ENCODE assay signal across 19 cellular contexts in genomic region chr3:173659972-173660371, GRCh38.
DNase-seq lines count a peak whose midpoint lies in the region; ATAC-seq and TF ChIP-seq lines count a peak whose summit lies in the region.
"Had no signal": no experiment of that assay in that cellular context is flagged by ENCODE, and none has a peak within 500 bp of the region (broad histone marks: within the 10 kb centered on the region; RNA-seq: fewer than 3 reads in every experiment).

No MANE protein-coding gene starts in this region.

- no peak overlapping the region for H2BK5ac ChIP-seq in mesendoderm (ENCODE audit: low read length)

- WGBS in right cardiac atrium: 67% methylated on average over 2 of the region's 2 CpGs
- WGBS in mesendoderm (ENCODE audit: extremely low coverage, insufficient coverage, low lambda C conversion rate): no CpG with 5 or more reads among the region's 2 CpGs

- H3K27me3 ChIP-seq in right cardiac atrium (ENCODE audit: control insufficient read depth, insufficient read depth) (no peaks in the 10 kb centered on the region), mesendoderm (ENCODE audit: insufficient read depth, low read length, poor library complexity) (no peaks in the 10 kb centered on the region)
- H3K27me3 ChIP-seq: BE2C had no signal

- intact Hi-C loops in Right ventricle myocardium inferior (cut with DNase I) (loop anchor here (5.0 kb wide), 1 partner anchor 43 kb away; no protein-coding TSS in a partner anchor), right cardiac atrium (cut with DNase I) (no loop called here)

- H3K4me1 ChIP-seq in right cardiac atrium (ENCODE audit: control insufficient read depth, insufficient read depth, low read length) (no peaks in the 10 kb centered on the region), mesendoderm (ENCODE audit: control insufficient read depth, low read depth, low read length) (no peaks in the 10 kb centered on the region)
- H3K4me1 ChIP-seq: BE2C, Caco-2 had no signal

- peak; percentile 28 for ATAC-seq in Right ventricle myocardium inferior
- no peak for ATAC-seq in right cardiac atrium
- no peak for ATAC-seq in HG03175 (IDR thresholded peaks at IDR 0.05; ENCODE audit: unreplicated experiment)
- no peak for ATAC-seq in HG02642 (IDR thresholded peaks at IDR 0.05; ENCODE audit: poor library complexity, unreplicated experiment)
- ATAC-seq: GM12878 had no signal

- no peaks in the 10 kb centered on the region for H3K79me2 ChIP-seq in mesendoderm (ENCODE audit: control insufficient read depth, insufficient read depth, low read length)

- no peak overlapping the region for H2AK5ac ChIP-seq in mesendoderm (ENCODE audit: low read length)

- no peak overlapping the region for H3K4me2 ChIP-seq in mesendoderm (ENCODE audit: low read length)

- H3K4me3 ChIP-seq in right cardiac atrium (ENCODE audit: low read length) (no peak overlapping the region), mesendoderm (ENCODE audit: low read length) (no peak overlapping the region)
- H3K4me3 ChIP-seq: GM12878 had no signal

- no peak overlapping the region for H2BK15ac ChIP-seq in mesendoderm (replicated peaks; ENCODE audit: low read depth)

- no peak overlapping the region for H3K56ac ChIP-seq in mesendoderm (ENCODE audit: low read length)

- H3K9ac ChIP-seq in mesendoderm (ENCODE audit: low read length): no peak overlapping the region

- CTCF ChIA-PET in HEK293T (lab: Yijun Ruan, JAX): no interaction called here

- no peak overlapping the region for H4K5ac ChIP-seq in mesendoderm (ENCODE audit: low read length)

- H2BK120ac ChIP-seq in mesendoderm (ENCODE audit: low read depth, low read length): no peak overlapping the region

- H3K4ac ChIP-seq in mesendoderm (ENCODE audit: low read depth, low read length): no peak overlapping the region

- POLR2A ChIA-PET in HEK293T (lab: Yijun Ruan, JAX): no interaction called here

- no peak overlapping the region for H3K23ac ChIP-seq in mesendoderm (ENCODE audit: low read length)

- H4K8ac ChIP-seq in mesendoderm (ENCODE audit: low read depth, low read length): no peak overlapping the region

- H3K27ac ChIP-seq in right cardiac atrium (ENCODE audit: low read length) (no peak overlapping the region), mesendoderm (ENCODE audit: low read depth, low read length) (no peak overlapping the region)

- no peaks in the 10 kb centered on the region for H3K79me1 ChIP-seq in mesendoderm (ENCODE audit: low read length)

- H3K36me3 ChIP-seq in mesendoderm (ENCODE audit: control insufficient read depth, insufficient read depth, low read length): no peaks in the 10 kb centered on the region
- H3K36me3 ChIP-seq: BE2C had no signal

- no peaks in the 10 kb centered on the region for H3K9me3 ChIP-seq in right cardiac atrium (ENCODE audit: control insufficient read depth, low read length)
- H3K9me3 ChIP-seq: BE2C, Caco-2 had no signal

- DNase-seq in Right ventricle myocardium inferior (ENCODE audit: missing footprints) (no peak), right cardiac atrium (no peak), HEK293T (ENCODE audit: extremely low spot score) (no peak), OCI-M1 (lab: John Stamatoyannopoulos, UW) (peak; percentile 75), mesendoderm (peak; percentile 4), cortex of kidney (lab: John Stamatoyannopoulos, UW) (no peak)
- DNase-seq: BE2C; Caco-2; CD4-positive, CD25-positive, alpha-beta regulatory T cell; IMR-90; NCI-H1436; NCI-H1930; NCI-H2171 treated with DMSO at 0.1 percent for 48 hours; NCI-H446 treated with DMSO at 0.1 percent for 48 hours; NCI-H774; SIG-M5 had no signal

- no peak overlapping the region for H3K18ac ChIP-seq in mesendoderm (ENCODE audit: low read length)

TF ChIP-seq in HEK293T, 16 proteins besides CTCF, POLR2A, EP300 and RAD21:
- TF ChIP-seq PKNOX1 (IDR thresholded peaks at IDR 0.05) (peak; percentile 47), FOXA1 (IDR thresholded peaks at IDR 0.05) (no peak)

Comparison
In these comparisons a context has a peak if more than half of its experiments do, and no peak if none do; other contexts are left out.
1. DNase-seq: peak in OCI-M1 (single experiment) and mesendoderm (single experiment); none in Right ventricle myocardium inferior (single experiment), right cardiac atrium (0 of 3), HEK293T (single experiment) and cortex of kidney (single experiment).